1 cellular context compared by ENCODE assay signal in genomic region chr11:63837719-63838118, GRCh38.
TF ChIP-seq lines count a peak whose summit lies in the region.

No MANE protein-coding gene starts in this region.

TF ChIP-seq in HCT116, 20 proteins besides CTCF, POLR2A, EP300 and RAD21 (continued from another document):
- TF ChIP-seq, protein P1, sequence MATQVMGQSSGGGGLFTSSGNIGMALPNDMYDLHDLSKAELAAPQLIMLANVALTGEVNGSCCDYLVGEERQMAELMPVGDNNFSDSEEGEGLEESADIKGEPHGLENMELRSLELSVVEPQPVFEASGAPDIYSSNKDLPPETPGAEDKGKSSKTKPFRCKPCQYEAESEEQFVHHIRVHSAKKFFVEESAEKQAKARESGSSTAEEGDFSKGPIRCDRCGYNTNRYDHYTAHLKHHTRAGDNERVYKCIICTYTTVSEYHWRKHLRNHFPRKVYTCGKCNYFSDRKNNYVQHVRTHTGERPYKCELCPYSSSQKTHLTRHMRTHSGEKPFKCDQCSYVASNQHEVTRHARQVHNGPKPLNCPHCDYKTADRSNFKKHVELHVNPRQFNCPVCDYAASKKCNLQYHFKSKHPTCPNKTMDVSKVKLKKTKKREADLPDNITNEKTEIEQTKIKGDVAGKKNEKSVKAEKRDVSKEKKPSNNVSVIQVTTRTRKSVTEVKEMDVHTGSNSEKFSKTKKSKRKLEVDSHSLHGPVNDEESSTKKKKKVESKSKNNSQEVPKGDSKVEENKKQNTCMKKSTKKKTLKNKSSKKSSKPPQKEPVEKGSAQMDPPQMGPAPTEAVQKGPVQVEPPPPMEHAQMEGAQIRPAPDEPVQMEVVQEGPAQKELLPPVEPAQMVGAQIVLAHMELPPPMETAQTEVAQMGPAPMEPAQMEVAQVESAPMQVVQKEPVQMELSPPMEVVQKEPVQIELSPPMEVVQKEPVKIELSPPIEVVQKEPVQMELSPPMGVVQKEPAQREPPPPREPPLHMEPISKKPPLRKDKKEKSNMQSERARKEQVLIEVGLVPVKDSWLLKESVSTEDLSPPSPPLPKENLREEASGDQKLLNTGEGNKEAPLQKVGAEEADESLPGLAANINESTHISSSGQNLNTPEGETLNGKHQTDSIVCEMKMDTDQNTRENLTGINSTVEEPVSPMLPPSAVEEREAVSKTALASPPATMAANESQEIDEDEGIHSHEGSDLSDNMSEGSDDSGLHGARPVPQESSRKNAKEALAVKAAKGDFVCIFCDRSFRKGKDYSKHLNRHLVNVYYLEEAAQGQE (IDR thresholded peaks at IDR 0.05; ENCODE audit: low read depth): no peak
- TF ChIP-seq CEBPB (IDR thresholded peaks at IDR 0.05; ENCODE audit: low read depth): no peak
- TF ChIP-seq EZH2phosphoT487 (IDR thresholded peaks at IDR 0.05; ENCODE audit: borderline replicate concordance): no peak
- no peak for TF ChIP-seq YY1 (IDR thresholded peaks at IDR 0.05; ENCODE audit: extremely low read depth, insufficient replicate concordance, low read depth, low read length)
- TF ChIP-seq, protein P2, sequence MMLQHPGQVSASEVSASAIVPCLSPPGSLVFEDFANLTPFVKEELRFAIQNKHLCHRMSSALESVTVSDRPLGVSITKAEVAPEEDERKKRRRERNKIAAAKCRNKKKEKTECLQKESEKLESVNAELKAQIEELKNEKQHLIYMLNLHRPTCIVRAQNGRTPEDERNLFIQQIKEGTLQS (IDR thresholded peaks at IDR 0.05): no peak
- TF ChIP-seq POLR2AphosphoS5 (IDR thresholded peaks at IDR 0.05; ENCODE audit: low read depth, low read length): no peak
